ENCODE assay signal across 1 cellular context in genomic region chr1:44819594-44820327, GRCh38.
TF ChIP-seq lines count a peak whose summit lies in the region.

No MANE protein-coding gene starts in this region.

TF ChIP-seq in HepG2, 621 proteins besides CTCF, POLR2A, EP300 and RAD21 (continued from another document and continues in another):
- TF ChIP-seq ZNF142 (CRISPR knock-in tag; IDR thresholded peaks at IDR 0.05) = 0 out of 2 replicates have a peak, but pooled peaks have one; percentile 52
- no peak for TF ChIP-seq JDP2 (CRISPR knock-in tag; IDR thresholded peaks at IDR 0.05; ENCODE audit: borderline replicate concordance)
- TF ChIP-seq AGO1 (IDR thresholded peaks at IDR 0.05; ENCODE audit: low read depth, low read length, poor library complexity, severe bottlenecking) = peak; percentile 84
- TF ChIP-seq ZNF337 (CRISPR knock-in tag; IDR thresholded peaks at IDR 0.05; ENCODE audit: borderline replicate concordance, low read depth) = no peak; the same call in 1 of the 2 replicates
- TF ChIP-seq MEIS1 (CRISPR knock-in tag; IDR thresholded peaks at IDR 0.05; ENCODE audit: borderline replicate concordance) = 0 out of 2 replicates have a peak, but pooled peaks have one; percentile 45
- TF ChIP-seq ZNF576 (CRISPR knock-in tag; IDR thresholded peaks at IDR 0.05) = no peak
- peak; percentile 91 for TF ChIP-seq ZSCAN29 (CRISPR knock-in tag; conservative IDR thresholded peaks at IDR 0.05)
- TF ChIP-seq ZC3H4 (CRISPR knock-in tag; IDR thresholded peaks at IDR 0.05; ENCODE audit: borderline replicate concordance) = peak; percentile 91
- no peak; the same call in 1 of the 2 replicates for TF ChIP-seq RERE (CRISPR knock-in tag; IDR thresholded peaks at IDR 0.05; ENCODE audit: low read depth)
- no peak for TF ChIP-seq THYN1 (CRISPR knock-in tag; IDR thresholded peaks at IDR 0.05; ENCODE audit: borderline replicate concordance, low read depth)
- TF ChIP-seq ZNF468 (CRISPR knock-in tag; IDR thresholded peaks at IDR 0.05) = no peak
- TF ChIP-seq POLR2G (IDR thresholded peaks at IDR 0.05; ENCODE audit: low read depth, low read length) = peak; percentile 100
- peak; percentile 45; the same call in 1 of the 2 replicates for TF ChIP-seq MLX (CRISPR knock-in tag; IDR thresholded peaks at IDR 0.05)
- peak; percentile 25; the same call in 1 of the 2 replicates for TF ChIP-seq ETV6 (CRISPR knock-in tag; conservative IDR thresholded peaks at IDR 0.05)
- TF ChIP-seq SIN3B (IDR thresholded peaks at IDR 0.05; ENCODE audit: low read length) = peak; percentile 49; the same call in 1 of the 2 replicates
- TF ChIP-seq ZNF44 (CRISPR knock-in tag; IDR thresholded peaks at IDR 0.05) = no peak
- peak; percentile 97 for TF ChIP-seq ELF3 (CRISPR knock-in tag; IDR thresholded peaks at IDR 0.05)
- 0 out of 2 replicates have a peak, but pooled peaks have one; percentile 50 for TF ChIP-seq RNF219 (CRISPR knock-in tag; IDR thresholded peaks at IDR 0.05)
- TF ChIP-seq ZNF318 (CRISPR knock-in tag; IDR thresholded peaks at IDR 0.05) = no peak; the same call in 1 of the 2 replicates
- peak; percentile 49 for TF ChIP-seq NR2F2 (IDR thresholded peaks at IDR 0.05; ENCODE audit: borderline replicate concordance, low read depth)
- TF ChIP-seq BATF2 (CRISPR knock-in tag; IDR thresholded peaks at IDR 0.05) = peak; percentile 95
- TF ChIP-seq ZNF317 (CRISPR knock-in tag; IDR thresholded peaks at IDR 0.05) = 0 out of 2 replicates have a peak, but pooled peaks have one; percentile 33
- TF ChIP-seq PHB2 (IDR thresholded peaks at IDR 0.05; ENCODE audit: partially characterized antibody) = no peak
- TF ChIP-seq SOX13 (IDR thresholded peaks at IDR 0.05) = peak; percentile 81; the same call in 1 of the 2 replicates
- no peak; a peak in 1 of 4 replicates for TF ChIP-seq SOX13 (CRISPR knock-in tag; conservative IDR thresholded peaks at IDR 0.05 in 1 of 2, IDR thresholded peaks at IDR 0.05 in 1 of 2)
- no peak; the same call in 1 of the 2 replicates for TF ChIP-seq ZBTB7A (CRISPR knock-in tag; IDR thresholded peaks at IDR 0.05)
- TF ChIP-seq NONO (IDR thresholded peaks at IDR 0.05) = no peak
- TF ChIP-seq NONO (CRISPR knock-in tag; conservative IDR thresholded peaks at IDR 0.05) = peak; percentile 98
- TF ChIP-seq ZBTB20 (CRISPR knock-in tag; IDR thresholded peaks at IDR 0.05; ENCODE audit: borderline replicate concordance, low read depth) = peak; percentile 83; the same call in 1 of the 2 replicates
- TF ChIP-seq GZF1 (CRISPR knock-in tag; IDR thresholded peaks at IDR 0.05) = no peak
- TF ChIP-seq ZNF570 (CRISPR knock-in tag; IDR thresholded peaks at IDR 0.05; ENCODE audit: borderline replicate concordance) = no peak
